In the genomic region with DNA sequence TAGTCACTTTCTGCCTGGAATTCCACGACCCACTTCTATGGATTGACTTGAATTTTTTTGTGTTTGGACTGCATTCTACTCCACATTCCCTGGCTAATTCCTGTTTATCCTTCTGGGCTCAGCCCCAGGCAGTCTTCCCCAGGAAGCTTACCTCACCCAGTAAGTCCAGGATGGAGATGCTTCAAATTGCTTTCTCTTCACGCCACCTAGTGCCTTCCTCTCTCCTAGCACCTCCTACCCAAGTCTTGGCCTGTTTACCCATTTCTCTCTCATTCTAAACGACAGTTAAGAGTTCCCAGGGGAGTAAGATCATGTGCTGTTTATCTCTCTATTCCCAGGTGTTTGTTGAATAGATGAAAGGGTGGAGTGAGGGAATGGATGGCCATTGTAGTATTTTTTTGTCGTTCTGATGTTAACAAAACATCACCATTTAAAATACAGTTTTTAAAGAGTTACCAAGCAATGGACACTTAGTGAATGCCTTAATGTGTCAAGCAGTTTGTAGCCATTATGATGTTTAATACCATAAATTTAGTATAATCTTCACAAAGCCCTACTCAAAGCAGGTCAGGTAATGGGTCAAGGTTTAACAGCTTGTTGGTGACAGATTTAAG, we compare ENCODE assay signal across 8 cellular contexts.
DNase-seq lines count a peak whose midpoint lies in the region; ATAC-seq and TF ChIP-seq lines count a peak whose summit lies in the region.

No MANE protein-coding gene starts in this region.

- H3K27ac Mint-ChIP-seq in activated B cell treated with CpG ODN at 0.5 μM for 24 hours = no peak overlapping the region
- peak overlapping the region; percentile 52 for H3K27ac Mint-ChIP-seq in glutamatergic neuron (ENCODE audit: unreplicated experiment)

- ATAC-seq in GM18517 (IDR thresholded peaks at IDR 0.05; ENCODE audit: unreplicated experiment) (peak; percentile 77), HG03103 (IDR thresholded peaks at IDR 0.05; ENCODE audit: low read depth, unreplicated experiment) (peak; percentile 73), activated B cell treated with CpG ODN at 0.5 μM for 24 hours (ENCODE audit: low read depth) (peak; percentile 45)

- H3K9me3 Mint-ChIP-seq in activated B cell treated with CpG ODN at 0.5 μM for 24 hours (no peaks in the 10 kb centered on the region), glutamatergic neuron (ENCODE audit: unreplicated experiment) (peaks cover 2% of the 10 kb centered on the region)

- intact Hi-C loops in activated B cell treated with CpG ODN at 0.5 μM for 24 hours (cut with micrococcal nuclease) = loop anchor here (2.0 kb wide), 1 partner anchor 212 kb away; no protein-coding TSS in a partner anchor

- no peak overlapping the region for H3K4me3 ChIP-seq in BJ (ENCODE audit: low read depth, low read length)

- peak; percentile 76 for TF ChIP-seq CTCF in BJ (IDR thresholded peaks at IDR 0.05; ENCODE audit: insufficient read depth, low read depth, low read length)
- no peak for TF ChIP-seq CTCF in activated B cell treated with CpG ODN at 0.5 μM for 24 hours (IDR thresholded peaks at IDR 0.05)
- TF ChIP-seq CTCF in glutamatergic neuron (IDR thresholded peaks at IDR 0.05; ENCODE audit: partially characterized antibody, unreplicated experiment) = peak; percentile 34

- H3K27me3 Mint-ChIP-seq in activated B cell treated with CpG ODN at 0.5 μM for 24 hours (peaks cover 13% of the 10 kb centered on the region), glutamatergic neuron (ENCODE audit: unreplicated experiment) (no peaks in the 10 kb centered on the region)

- H3K4me3 Mint-ChIP-seq in activated B cell treated with CpG ODN at 0.5 μM for 24 hours (no peak overlapping the region), glutamatergic neuron (ENCODE audit: unreplicated experiment) (no peak overlapping the region)

- H3K36me3 ChIP-seq in BJ (ENCODE audit: control insufficient read depth, insufficient read depth, low read length) = no peaks in the 10 kb centered on the region

- POLR2A ChIA-PET in BJ (lab: Charles Lee) (no interaction called here), activated B cell treated with CpG ODN at 0.5 μM for 24 hours (lab: Charles Lee) (no interaction called here)

- DNase-seq in BJ (ENCODE audit: low read depth) (peak; percentile 56), NCI-H345 (lab: John Stamatoyannopoulos, UW) (peak; percentile 77), activated B cell treated with CpG ODN at 0.5 μM for 24 hours (no peak), glutamatergic neuron (peak; percentile 27), renal cortical epithelial cell (ENCODE audit: low read depth) (peak; percentile 84)
- no peak for DNase-seq in activated effector memory CD4-positive, alpha-beta T cell treated with anti-CD3 and anti-CD28 coated beads, Interleukin-2, amount 50 U/mL, for 16 hours

- H3K4me1 Mint-ChIP-seq in activated B cell treated with CpG ODN at 0.5 μM for 24 hours = no peaks in the 10 kb centered on the region
- peaks cover 11% of the 10 kb centered on the region for H3K4me1 Mint-ChIP-seq in glutamatergic neuron (ENCODE audit: low read depth, unreplicated experiment)

- no peaks in the 10 kb centered on the region for H3K36me3 Mint-ChIP-seq in activated B cell treated with CpG ODN at 0.5 μM for 24 hours (ENCODE audit: low read depth)
- H3K36me3 Mint-ChIP-seq in glutamatergic neuron (ENCODE audit: unreplicated experiment) = no peaks in the 10 kb centered on the region

- CTCF ChIA-PET in BJ (lab: Yijun Ruan, JAX) (interaction anchor here (0.7 to 8.0 kb wide), 20 partner anchors 9 to 418 kb away, joined by 3 to 72 read pairs (median 6); no protein-coding TSS in a partner anchor), activated B cell treated with CpG ODN at 0.5 μM for 24 hours (lab: Charles Lee) (interaction anchor here (0.9 to 1.7 kb wide), 5 partner anchors 16 to 212 kb away, joined by 3 to 7 read pairs (median 3); no protein-coding TSS in a partner anchor)

- H3K27me3 ChIP-seq in BJ (ENCODE audit: control insufficient read depth, insufficient read depth, low read length) = no peaks in the 10 kb centered on the region

Comparison
In these comparisons a context has a peak if more than half of its experiments do, and no peak if none do; other contexts are left out.
1. DNase-seq: peak in BJ (single experiment), NCI-H345 (single experiment), glutamatergic neuron (single experiment) and renal cortical epithelial cell (single experiment); none in activated B cell treated with CpG ODN at 0.5 μM for 24 hours (single experiment) and activated effector memory CD4-positive, alpha-beta T cell treated with anti-CD3 and anti-CD28 coated beads, Interleukin-2, amount 50 U/mL, for 16 hours (single experiment).
2. Peak in every context shown above with its lines, with median percentiles within 50 percentile points of each other: ATAC-seq.